In genomic region chr13:99062593-99062992, GRCh38 we compare ENCODE assay signal across 12 cellular contexts.
DNase-seq lines count a peak whose midpoint lies in the region; ATAC-seq and TF ChIP-seq lines count a peak whose summit lies in the region.
"Had no signal": no experiment of that assay in that cellular context is flagged by ENCODE, and none has a peak within 500 bp of the region (broad histone marks: within the 10 kb centered on the region; RNA-seq: fewer than 3 reads in every experiment).

No MANE protein-coding gene starts in this region.

- H3K9me3 Mint-ChIP-seq in activated T-cell treated with anti-CD3 and anti-CD28 coated beads, Interleukin-2, amount 50 U/mL, for 72 hours: no peaks in the 10 kb centered on the region
- H3K9me3 Mint-ChIP-seq in activated CD4-positive, alpha-beta memory T cell treated with anti-CD3 and anti-CD28 coated beads, Interleukin-2, amount 10 ng/mL, durations not matched to agents 7 days and 5 days: no peaks in the 10 kb centered on the region
- H3K9me3 Mint-ChIP-seq: neural crest cell had no signal

- in situ Hi-C loops in astrocyte of the spinal cord (cut with HindIII; ENCODE audit: low sequenced_read_pairs): no loop called here

- H3K36me3 ChIP-seq in upper lobe of left lung: no peaks in the 10 kb centered on the region
- H3K36me3 ChIP-seq: BE2C had no signal

- H3K27me3 Mint-ChIP-seq in activated T-cell treated with anti-CD3 and anti-CD28 coated beads, Interleukin-2, amount 50 U/mL, for 72 hours (ENCODE audit: low read depth): no peaks in the 10 kb centered on the region
- H3K27me3 Mint-ChIP-seq in activated CD4-positive, alpha-beta memory T cell treated with anti-CD3 and anti-CD28 coated beads, Interleukin-2, amount 10 ng/mL, durations not matched to agents 7 days and 5 days: no peaks in the 10 kb centered on the region

- peaks cover 6% of the 10 kb centered on the region in 2 donors for H3K36me3 Mint-ChIP-seq in activated T-cell treated with anti-CD3 and anti-CD28 coated beads, Interleukin-2, amount 50 U/mL, for 72 hours (ENCODE audit: insufficient read depth in 2 of 2)
- H3K36me3 Mint-ChIP-seq in activated CD4-positive, alpha-beta memory T cell treated with anti-CD3 and anti-CD28 coated beads, Interleukin-2, amount 10 ng/mL, durations not matched to agents 7 days and 5 days (ENCODE audit: low read depth): peaks cover 46% of the 10 kb centered on the region

- peaks cover 13 to 31% (median 24%) of the 10 kb centered on the region in 4 donors for H3K4me1 ChIP-seq in upper lobe of left lung
- H3K4me1 ChIP-seq: BE2C had no signal

- TF ChIP-seq CTCF in astrocyte of the spinal cord (IDR thresholded peaks at IDR 0.05; ENCODE audit: low read depth, low read length) (no peak), upper lobe of left lung (IDR thresholded peaks at IDR 0.05) (no peak)

- CTCF ChIA-PET in activated CD4-positive, alpha-beta memory T cell treated with anti-CD3 and anti-CD28 coated beads, Interleukin-2, amount 10 ng/mL, durations not matched to agents 7 days and 5 days (lab: Charles Lee): no interaction called here

- no peak overlapping the region for H3K4me3 ChIP-seq in astrocyte of the spinal cord (ENCODE audit: low read depth, low read length)
- no peak overlapping the region for H3K4me3 ChIP-seq in upper lobe of left lung
- H3K4me3 ChIP-seq: coronary artery had no signal

- H3K4me3 Mint-ChIP-seq in activated T-cell treated with anti-CD3 and anti-CD28 coated beads, Interleukin-2, amount 50 U/mL, for 72 hours: peak overlapping the region in 1 of 2 donors; percentile 0
- no peak overlapping the region for H3K4me3 Mint-ChIP-seq in activated CD4-positive, alpha-beta memory T cell treated with anti-CD3 and anti-CD28 coated beads, Interleukin-2, amount 10 ng/mL, durations not matched to agents 7 days and 5 days
- H3K4me3 Mint-ChIP-seq: neural crest cell; T-helper 2 cell treated with Interferon-gamma antibody and Interleukin-4, amounts not matched to agents 5 μg/mL and 100 μg/mL, for 36 hours had no signal

- POLR2A ChIA-PET in activated CD4-positive, alpha-beta memory T cell treated with anti-CD3 and anti-CD28 coated beads, Interleukin-2, amount 10 ng/mL, durations not matched to agents 7 days and 5 days (lab: Charles Lee): no interaction called here

- no peaks in the 10 kb centered on the region for H3K9me3 ChIP-seq in upper lobe of left lung
- H3K9me3 ChIP-seq: BE2C had no signal

- 40 to 43% methylated on average over 10 of the region's 10 CpGs for WGBS in upper lobe of left lung, 2 donors

- no peaks in the 10 kb centered on the region for H3K27me3 ChIP-seq in upper lobe of left lung

- no peak for DNase-seq in activated T-cell treated with anti-CD3 and anti-CD28 coated beads, Interleukin-2, amount 50 U/mL, for 72 hours
- no peak for DNase-seq in activated T-cell treated with anti-CD3 and anti-CD28 coated beads, Interleukin-2, amount 50 U/mL, for 1 hour
- peak; percentile 74 for DNase-seq in astrocyte of the spinal cord (ENCODE audit: low read depth, low spot score)
- peak; percentile 41 for DNase-seq in kidney tubule cell (ENCODE audit: low spot score)
- DNase-seq in upper lobe of left lung: no peak
- no peak for DNase-seq in activated CD4-positive, alpha-beta memory T cell treated with anti-CD3 and anti-CD28 coated beads, Interleukin-2, amount 10 ng/mL, durations not matched to agents 7 days and 5 days
- DNase-seq: BE2C had no signal

- TF ChIP-seq POLR2A in upper lobe of left lung (IDR thresholded peaks at IDR 0.05): no peak

- no peak for TF ChIP-seq EP300 in upper lobe of left lung (IDR thresholded peaks at IDR 0.05)

- peaks cover 79% of the 10 kb centered on the region for H3K4me1 Mint-ChIP-seq in activated T-cell treated with anti-CD3 and anti-CD28 coated beads, Interleukin-2, amount 50 U/mL, for 72 hours (ENCODE audit: low read depth)
- H3K4me1 Mint-ChIP-seq in activated CD4-positive, alpha-beta memory T cell treated with anti-CD3 and anti-CD28 coated beads, Interleukin-2, amount 10 ng/mL, durations not matched to agents 7 days and 5 days: peaks cover 56% of the 10 kb centered on the region
- H3K4me1 Mint-ChIP-seq: neural crest cell had no signal

- H3K27ac Mint-ChIP-seq in activated T-cell treated with anti-CD3 and anti-CD28 coated beads, Interleukin-2, amount 50 U/mL, for 72 hours: peak overlapping the region; percentile 21
- no peak overlapping the region for H3K27ac Mint-ChIP-seq in activated CD4-positive, alpha-beta memory T cell treated with anti-CD3 and anti-CD28 coated beads, Interleukin-2, amount 10 ng/mL, durations not matched to agents 7 days and 5 days
- H3K27ac Mint-ChIP-seq: T-helper 2 cell treated with Interferon-gamma antibody and Interleukin-4, amounts not matched to agents 5 μg/mL and 100 μg/mL, for 36 hours had no signal

- peak overlapping the region; percentile 1 to 80 (median 33) for H3K27ac ChIP-seq in upper lobe of left lung

- ATAC-seq in activated T-cell treated with anti-CD3 and anti-CD28 coated beads, Interleukin-2, amount 50 U/mL, for 72 hours (replicated peaks in 1 of 2): no peak
- ATAC-seq in upper lobe of left lung (ENCODE audit: low FRiP score in 2 of 2) (no peak), GM21423 (IDR thresholded peaks at IDR 0.05; ENCODE audit: unreplicated experiment) (no peak), GM21723 (IDR thresholded peaks at IDR 0.05; ENCODE audit: unreplicated experiment) (no peak)

Comparison
In these comparisons a context has a peak if more than half of its experiments do, and no peak if none do; other contexts are left out.
1. DNase-seq: peak in astrocyte of the spinal cord (single experiment) and kidney tubule cell (single experiment); none in activated T-cell treated with anti-CD3 and anti-CD28 coated beads, Interleukin-2, amount 50 U/mL, for 72 hours (0 of 2), activated T-cell treated with anti-CD3 and anti-CD28 coated beads, Interleukin-2, amount 50 U/mL, for 1 hour (single experiment), upper lobe of left lung (0 of 2) and activated CD4-positive, alpha-beta memory T cell treated with anti-CD3 and anti-CD28 coated beads, Interleukin-2, amount 10 ng/mL, durations not matched to agents 7 days and 5 days (single experiment).